7 cellular contexts compared by ENCODE assay signal in the genomic region with DNA sequence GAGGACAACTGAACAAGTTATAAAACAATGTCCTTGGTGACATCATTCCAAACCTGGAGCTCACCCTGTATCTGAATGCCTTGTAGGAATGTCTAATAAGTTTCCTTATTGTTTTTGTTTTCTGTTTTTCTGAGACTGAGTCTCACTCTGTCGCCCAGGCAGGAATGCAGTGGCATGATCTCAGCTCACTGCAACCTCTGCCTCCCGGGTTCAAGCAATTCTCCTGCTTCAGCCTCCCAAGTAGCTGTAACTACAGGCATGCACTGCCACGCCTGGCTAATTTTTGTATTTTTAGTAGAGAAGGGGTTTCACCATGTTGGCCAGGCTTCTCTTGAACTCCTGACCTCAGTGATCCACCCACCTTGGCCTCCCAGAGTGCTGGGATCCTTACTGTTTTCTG. TPM values are rescaled to one million over a fixed set of nuclear protein-coding genes. Genes with fewer than 3 reads are reported as not detected.
DNase-seq lines count a peak whose midpoint lies in the region; ATAC-seq, FAIRE-seq and TF ChIP-seq lines count a peak whose summit lies in the region.
"Not testable (repeated sequence)": the region's sequence is repeated elsewhere in the genome, so short reads cannot be mapped to it uniquely, and the experiment has no call there.

No MANE protein-coding gene starts in this region.

- not testable (repeated sequence) for H3K36me3 ChIP-seq in OCI-LY3 (replicated peaks; ENCODE audit: low read depth, low read length); K562 (ENCODE audit: control insufficient read depth, insufficient read depth, low read length)

- H3K27ac ChIP-seq in OCI-LY3 (ENCODE audit: low read length); K562 (ENCODE audit: extremely low read depth, low read depth, low read length): not testable (repeated sequence)

- not testable (repeated sequence) for ATAC-seq in K562

- TF ChIP-seq RAD21 in K562 (CRISPR knock-in tag; conservative IDR thresholded peaks at IDR 0.05 in 1 of 2, IDR thresholded peaks at IDR 0.05 in 1 of 2) = not testable (repeated sequence)

- H3K9me3 ChIP-seq in OCI-LY3 (ENCODE audit: insufficient read depth, low read length); K562 (replicated peaks; ENCODE audit: control insufficient read depth, insufficient read depth, low read depth, low read length): not testable (repeated sequence)

- not testable (repeated sequence) for H3K9ac ChIP-seq in OCI-LY3 (ENCODE audit: low read length); K562 (ENCODE audit: insufficient read depth in 1 of 2, low read depth in 2 of 2, low read length in 2 of 2)

- not testable (repeated sequence) for H3K27ac Mint-ChIP-seq in nephron progenitor cell, type B pancreatic cell

- H3K36me3 Mint-ChIP-seq in nephron progenitor cell (ENCODE audit: low read depth) = peaks cover 13% of the 10 kb centered on the region
- H3K36me3 Mint-ChIP-seq in type B pancreatic cell = not testable (repeated sequence)

- H3K27me3 Mint-ChIP-seq in nephron progenitor cell (ENCODE audit: low read depth, poor library complexity); type B pancreatic cell: not testable (repeated sequence)

- not testable (repeated sequence) for H2AFZ ChIP-seq in OCI-LY3 (ENCODE audit: low read depth, low read length)
- H2AFZ ChIP-seq in K562 (ENCODE audit: low read depth, low read length) = peak overlapping the region; percentile 78

- not testable (repeated sequence) for H3K4me3 ChIP-seq in OCI-LY3 (ENCODE audit: low read length); K562

- H3K4me2 ChIP-seq in OCI-LY3 (ENCODE audit: low read length) (peak overlapping the region; percentile 8; the same call in 1 of the 2 replicates), K562 (ENCODE audit: insufficient read depth, low read length) (peak overlapping the region; percentile 48)

- TF ChIP-seq EP300 in K562 (IDR thresholded peaks at IDR 0.05; ENCODE audit: low read length) = not testable (repeated sequence)

- H3K9me1 ChIP-seq in K562 (ENCODE audit: control insufficient read depth, insufficient read depth, low read length) = not testable (repeated sequence)

- intact Hi-C loops in K562 (cut with micrococcal nuclease) = not testable (repeated sequence)

- 59% methylated on average over 3 of the region's 3 CpGs for WGBS in K562 (ENCODE audit: insufficient coverage, low coverage, missing lambda C conversion rate)

- DNase-seq in Caki2 (ENCODE audit: low read depth) (peak; percentile 76), K562 (ENCODE audit: extremely low read depth in 1 of 4, low spot score in 3 of 4) (peak in 1 of 4 experiments; percentile 23), kidney tubule cell (ENCODE audit: low spot score) (peak; percentile 76)
- DNase-seq in GM18507 (ENCODE audit: extremely low spot score, insufficient read length, low read depth); nephron progenitor cell; type B pancreatic cell (ENCODE audit: extremely low spot score, unreplicated experiment): not testable (repeated sequence)

- H3K4me1 ChIP-seq in OCI-LY3 (ENCODE audit: low read length) (peaks cover 50% of the 10 kb centered on the region), K562 (replicated peaks in 1 of 2; ENCODE audit: control insufficient read depth in 2 of 2, insufficient read depth in 2 of 2, low read length in 2 of 2) (peaks cover 9 to 24% of the 10 kb centered on the region in 2 experiments)

- H3K4me3 Mint-ChIP-seq in nephron progenitor cell = peak overlapping the region; percentile 8
- H3K4me3 Mint-ChIP-seq in type B pancreatic cell = peak overlapping the region; percentile 36

- not testable (repeated sequence) for TF ChIP-seq POLR2A in K562 (conservative IDR thresholded peaks at IDR 0.05)

- not testable (repeated sequence) for H3K27me3 ChIP-seq in OCI-LY3 (ENCODE audit: low read depth, low read length); K562 (ENCODE audit: control insufficient read depth in 2 of 2, insufficient read depth in 2 of 2, low read length in 2 of 2)

- TF ChIP-seq CTCF in OCI-LY3 (IDR thresholded peaks at IDR 0.05; ENCODE audit: low read depth, low read length); K562 (IDR thresholded peaks at IDR 0.05 in 2 of 3, conservative IDR thresholded peaks at IDR 0.05 in 1 of 3; ENCODE audit: insufficient read depth in 2 of 3, low read depth in 1 of 3, low read length in 3 of 3); nephron progenitor cell (IDR thresholded peaks at IDR 0.05); type B pancreatic cell (conservative IDR thresholded peaks at IDR 0.05): not testable (repeated sequence)

- BruUV-seq in K562 (replicated peaks; lab: Mats Ljungman, UMichigan) = not testable (repeated sequence)

- CTCF ChIA-PET in K562 (lab: Yijun Ruan, JAX; ENCODE audit: low intra/inter-chr PET ratio) = not testable (repeated sequence)

- peaks cover 28% of the 10 kb centered on the region for H3K79me2 ChIP-seq in OCI-LY3 (ENCODE audit: low read length)
- H3K79me2 ChIP-seq in K562 (ENCODE audit: control insufficient read depth, insufficient read depth, low read length) = peaks cover 38% of the 10 kb centered on the region

- in situ Hi-C loops in Caki2 (cut with HindIII; ENCODE audit: low pct_unique_long_range_greater_than_20kb, low sequenced_read_pairs); K562 (cut with MboI): not testable (repeated sequence)

- FAIRE-seq in GM18507 (lab: Jason Lieb, UNC) = peak; percentile 67
- FAIRE-seq in K562 (lab: Jason Lieb, UNC) = not testable (repeated sequence)

- POLR2A ChIA-PET in K562 (lab: Yijun Ruan, JAX) = interaction anchor here (0.6 to 4.8 kb wide), 3 partner anchors 19 to 40 kb away, joined by 3 to 32 read pairs (median 8); partner anchors contain the start of gene BLVRA

- H3K4me1 Mint-ChIP-seq in nephron progenitor cell = peaks cover 69% of the 10 kb centered on the region
- H3K4me1 Mint-ChIP-seq in type B pancreatic cell (ENCODE audit: unreplicated experiment) = peaks cover 17% of the 10 kb centered on the region

- not testable (repeated sequence) for H4K20me1 ChIP-seq in OCI-LY3 (ENCODE audit: insufficient read depth, low read length); K562 (replicated peaks; ENCODE audit: control insufficient read depth, insufficient read depth, low read length)

- H3K9me3 Mint-ChIP-seq in nephron progenitor cell = peaks cover 10% of the 10 kb centered on the region
- not testable (repeated sequence) for H3K9me3 Mint-ChIP-seq in type B pancreatic cell

TF ChIP-seq in K562, 482 proteins besides CTCF, POLR2A, EP300 and RAD21 (continues in another document):
- 0 out of 2 replicates have a peak, but pooled peaks have one; percentile 17 for TF ChIP-seq ATF7 (IDR thresholded peaks at IDR 0.05)

RNA-seq across cellular contexts. Expression of gene COA1, which starts 2.2 kb away (rescaled TPM):
- total RNA-seq in Caki2 (2014; rRNA removed; shearing (Covaris generic); ENCODE audit: low replicate concordance) = 104 and 128 TPM in 2 replicates
- total RNA-seq in K562 (2011; cell fraction: chromatin; rRNA removed; ENCODE audit: low replicate concordance) = 181 and 261 TPM in 2 replicates
- total RNA-seq in K562 (2011; cell fraction: nucleolus; rRNA removed) = 81.2 and 117 TPM in 2 replicates
- 236 and 385 TPM in 2 replicates for total RNA-seq in K562 (2011; cell fraction: nucleoplasm; rRNA removed)
- total RNA-seq in K562 (2014; rRNA removed) (105 and 109 TPM in 2 replicates), K562 (2014; rRNA removed; fragmentation: Illumina TruSeq; extraction: Trizol) (197 TPM in 2 replicates), K562 (2015; rRNA removed; fragmentation: Illumina TruSeq; extraction: Trizol) (130 and 143 TPM in 2 replicates), K562 (2021) (137 and 149 TPM in 2 replicates), type B pancreatic cell (ENCODE audit: low replicate concordance) (49.8 and 75.3 TPM in 2 replicates)
- polyA plus RNA-seq in K562 (2011; rRNA removed) (98.9 and 105 TPM in 2 replicates), K562 (2014; fragmentation: Illumina TruSeq; extraction: Trizol) (190 and 215 TPM in 2 replicates), K562 (2014; fragmentation: Nextera tagmentation; extraction: Ambion mirVana) (100 to 1,000 TPM; 432 to 463 TPM), K562 (2014; rRNA removed) (181 and 203 TPM in 2 replicates)
- polyA plus RNA-seq in K562 (2011; cell fraction: cytosol; rRNA removed) = 79.1 and 145 TPM in 2 replicates
- 90.7 and 107 TPM in 2 replicates for polyA plus RNA-seq in K562 (2011; cell fraction: nucleus; rRNA removed)
- polyA plus RNA-seq in K562 (2012) = 163 and 167 TPM in 2 replicates
- 110 and 121 TPM in 2 replicates for polyA minus RNA-seq in K562 (2011; rRNA and poly(A)+ RNA removed)
- 39.2 and 42.5 TPM in 2 replicates for polyA minus RNA-seq in K562 (2011; cell fraction: cytosol; rRNA and poly(A)+ RNA removed)
- 60.6 and 89.1 TPM in 2 replicates for polyA minus RNA-seq in K562 (2011; cell fraction: nucleus; rRNA and poly(A)+ RNA removed)

RNA-seq across cellular contexts. Expression of gene BLVRA, which starts 27.0 kb away (rescaled TPM):
- total RNA-seq in Caki2 (2014; rRNA removed; shearing (Covaris generic); ENCODE audit: low replicate concordance) = 98.2 and 131 TPM in 2 replicates
- total RNA-seq in K562 (2011; cell fraction: chromatin; rRNA removed; ENCODE audit: low replicate concordance) = 13.8 and 14.5 TPM in 2 replicates
- total RNA-seq in K562 (2011; cell fraction: nucleolus; rRNA removed) = 9.5 and 15.5 TPM in 2 replicates
- 13.6 and 14.7 TPM in 2 replicates for total RNA-seq in K562 (2011; cell fraction: nucleoplasm; rRNA removed)
- 48.2 and 59.6 TPM in 2 replicates for total RNA-seq in K562 (2014; rRNA removed)
- total RNA-seq in K562 (2014; rRNA removed; fragmentation: Illumina TruSeq; extraction: Trizol) = 54.4 and 54.8 TPM in 2 replicates
- 48.3 and 48.5 TPM in 2 replicates for total RNA-seq in K562 (2015; rRNA removed; fragmentation: Illumina TruSeq; extraction: Trizol)
- 50.9 and 56.6 TPM in 2 replicates for total RNA-seq in K562 (2021)
- polyA plus RNA-seq in K562 (2011; rRNA removed) = 52.5 and 61.5 TPM in 2 replicates
- 29.0 and 42.5 TPM in 2 replicates for polyA plus RNA-seq in K562 (2011; cell fraction: cytosol; rRNA removed)
- 11.2 and 19.2 TPM in 2 replicates for polyA plus RNA-seq in K562 (2011; cell fraction: nucleus; rRNA removed)
- polyA plus RNA-seq in K562 (2012) = 79.1 and 113 TPM in 2 replicates
- polyA plus RNA-seq in K562 (2014; fragmentation: Illumina TruSeq; extraction: Trizol) = 64.2 and 69.0 TPM in 2 replicates
- polyA plus RNA-seq in K562 (2014; fragmentation: Nextera tagmentation; extraction: Ambion mirVana) = 100 to 1,000 TPM; 125 to 147 TPM
- 77.7 and 79.7 TPM in 2 replicates for polyA plus RNA-seq in K562 (2014; rRNA removed)
- polyA minus RNA-seq in K562 (2011; rRNA and poly(A)+ RNA removed) = 36.3 and 37.4 TPM in 2 replicates
- 20.9 and 23.4 TPM in 2 replicates for polyA minus RNA-seq in K562 (2011; cell fraction: cytosol; rRNA and poly(A)+ RNA removed)
- polyA minus RNA-seq in K562 (2011; cell fraction: nucleus; rRNA and poly(A)+ RNA removed) = 6.1 and 10.4 TPM in 2 replicates
- total RNA-seq in type B pancreatic cell (ENCODE audit: low replicate concordance) = 8.6 and 19.3 TPM in 2 replicates
